21 cellular contexts compared by ENCODE assay signal in the genomic region with DNA sequence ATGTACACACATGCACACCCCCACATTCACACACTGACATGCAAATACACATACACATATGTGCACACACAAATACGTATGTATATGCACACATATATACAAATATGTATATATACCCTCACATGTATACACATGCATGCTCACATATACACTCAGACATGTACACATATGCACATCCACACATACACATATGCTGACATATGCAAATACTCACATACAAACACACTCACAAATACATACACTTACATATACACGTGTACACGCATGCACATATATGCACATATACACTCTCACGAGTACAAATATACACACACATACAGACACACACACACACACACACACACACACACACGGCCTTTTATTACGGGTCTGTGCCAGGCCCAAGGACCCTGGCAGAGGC. TPM values are rescaled to one million over a fixed set of nuclear protein-coding genes. Genes with fewer than 3 reads are reported as not detected.
A peak's percentile ranks its signal among the peaks of the same experiment; 100 is the strongest.
DNase-seq lines count a peak whose midpoint lies in the region; ATAC-seq, FAIRE-seq and TF ChIP-seq lines count a peak whose summit lies in the region.
"Had no signal": no experiment of that assay in that cellular context is flagged by ENCODE, and none has a peak within 500 bp of the region (broad histone marks: within the 10 kb centered on the region; RNA-seq: fewer than 3 reads in every experiment).

No MANE protein-coding gene starts in this region.

- POLR2A ChIA-PET in HepG2 (lab: Yijun Ruan, JAX), result no interaction called here
- POLR2A ChIA-PET in T-cell (lab: Charles Lee), result no interaction called here

- H3K4me1 ChIP-seq in HepG2 (ENCODE audit: insufficient read depth, low read length) (no peaks in the 10 kb centered on the region), right lobe of liver (no peaks in the 10 kb centered on the region), astrocyte (ENCODE audit: insufficient read depth, low read length) (peaks cover 12% of the 10 kb centered on the region)
- H3K4me1 ChIP-seq: colonic mucosa, lower lobe of right lung had no signal

- TF ChIP-seq RAD21 in HepG2 (CRISPR knock-in tag; IDR thresholded peaks at IDR 0.05), result no peak

- H4K20me1 ChIP-seq in HepG2 (ENCODE audit: insufficient read depth, low read length), result no peaks in the 10 kb centered on the region
- H4K20me1 ChIP-seq in astrocyte (ENCODE audit: insufficient read depth, low read length), result peaks cover 10% of the 10 kb centered on the region

- no peak overlapping the region for H3K4me3 ChIP-seq in HepG2 (replicated peaks in 1 of 3; ENCODE audit: insufficient read depth in 1 of 3, low read depth in 2 of 3, low read length in 3 of 3)
- H3K4me3 ChIP-seq in right lobe of liver, result no peak overlapping the region
- H3K4me3 ChIP-seq in astrocyte (ENCODE audit: insufficient read depth, low read depth, low read length), result no peak overlapping the region
- H3K4me3 ChIP-seq: colonic mucosa, gastroesophageal sphincter, lower lobe of right lung, mucosa of descending colon had no signal

- peaks cover 32% of the 10 kb centered on the region for H3K36me3 Mint-ChIP-seq in T-cell
- no peaks in the 10 kb centered on the region for H3K36me3 Mint-ChIP-seq in astrocyte (ENCODE audit: low read depth, unreplicated experiment)
- H3K36me3 Mint-ChIP-seq: stimulated activated naive B cell treated with anti-CD40 and anti-IgM and Interleukin-4, amounts not matched to agents 10 μg/mL and 1 μg/mL and 100 μg/mL, for 72 hours had no signal

- H3K4me1 Mint-ChIP-seq in T-cell (peaks cover 91 to 98% (median 94%) of the 10 kb centered on the region in 3 donors), astrocyte (ENCODE audit: low read depth, unreplicated experiment) (no peaks in the 10 kb centered on the region)
- peaks cover 98% of the 10 kb centered on the region for H3K4me1 Mint-ChIP-seq in stimulated activated naive CD8-positive, alpha-beta T cell treated with anti-CD3 and anti-CD28 coated beads, Interleukin-15, amount 100 ng/mL, for 72 hours
- H3K4me1 Mint-ChIP-seq: endodermal cell; stimulated activated naive B cell treated with anti-CD40 and anti-IgM and Interleukin-4, amounts not matched to agents 10 μg/mL and 1 μg/mL and 100 μg/mL, for 72 hours had no signal

- TF ChIP-seq CTCF in HepG2 (CRISPR knock-in tag; IDR thresholded peaks at IDR 0.05) (no peak), right lobe of liver (IDR thresholded peaks at IDR 0.05) (no peak), astrocyte (IDR thresholded peaks at IDR 0.05; ENCODE audit: insufficient read depth, low read depth, low read length) (no peak)

- no peaks in the 10 kb centered on the region for H3K9me3 Mint-ChIP-seq in T-cell
- no peaks in the 10 kb centered on the region for H3K9me3 Mint-ChIP-seq in astrocyte (ENCODE audit: unreplicated experiment)
- no peaks in the 10 kb centered on the region for H3K9me3 Mint-ChIP-seq in stimulated activated naive CD8-positive, alpha-beta T cell treated with anti-CD3 and anti-CD28 coated beads, Interleukin-15, amount 100 ng/mL, for 72 hours
- H3K9me3 Mint-ChIP-seq: endodermal cell had no signal

- H3K4me2 ChIP-seq in HepG2 (ENCODE audit: low read depth, low read length) (no peak overlapping the region), astrocyte (ENCODE audit: low read length) (no peak overlapping the region)

- no peak overlapping the region for H3K9ac ChIP-seq in HepG2 (ENCODE audit: insufficient read depth, low read depth, low read length)
- H3K9ac ChIP-seq in astrocyte (ENCODE audit: low read length), result no peak overlapping the region

- no TSS peak for BruUV-seq in HepG2 (replicated peaks; lab: Mats Ljungman, UMichigan)

- CTCF ChIA-PET in HepG2 (lab: Yijun Ruan, JAX; ENCODE audit: low intra/inter-chr PET ratio, low total read pairs) (no interaction called here), T-cell (lab: Charles Lee) (no interaction called here)

- H3K9me3 ChIP-seq in HepG2 (ENCODE audit: low read length) (no peaks in the 10 kb centered on the region), right lobe of liver (no peaks in the 10 kb centered on the region), astrocyte (ENCODE audit: insufficient read depth, low read depth, low read length) (no peaks in the 10 kb centered on the region)
- H3K9me3 ChIP-seq: colonic mucosa, gastroesophageal sphincter, lower lobe of right lung, mucosa of descending colon had no signal

- peaks cover 2 to 48% of the 10 kb centered on the region in 2 experiments; a peak in 4 of 5 replicates for H3K27me3 ChIP-seq in HepG2 (ENCODE audit: control insufficient read depth in 1 of 2, insufficient read depth in 2 of 2, low read length in 2 of 2)
- no peaks in the 10 kb centered on the region for H3K27me3 ChIP-seq in right lobe of liver
- H3K27me3 ChIP-seq in astrocyte (ENCODE audit: insufficient read depth, low read length), result peaks cover 3% of the 10 kb centered on the region
- H3K27me3 ChIP-seq: colonic mucosa had no signal

- no peaks in the 10 kb centered on the region for H3K27me3 Mint-ChIP-seq in T-cell
- H3K27me3 Mint-ChIP-seq in astrocyte (ENCODE audit: low read depth, unreplicated experiment), result peaks cover 15% of the 10 kb centered on the region
- H3K27me3 Mint-ChIP-seq in stimulated activated naive CD8-positive, alpha-beta T cell treated with anti-CD3 and anti-CD28 coated beads, Interleukin-15, amount 100 ng/mL, for 72 hours, result no peaks in the 10 kb centered on the region

- intact Hi-C loops in HepG2 (cut with micrococcal nuclease; ENCODE audit: unreplicated experiment) (no loop called here), right lobe of liver (cut with DNase I) (no loop called here)

- no peak for FAIRE-seq in HepG2 (lab: Jason Lieb, UNC)
- peak; percentile 58 for FAIRE-seq in astrocyte (lab: Jason Lieb, UNC)
- FAIRE-seq: kidney had no signal

- 69% methylated on average over 6 of the region's 6 CpGs for WGBS in HepG2 (ENCODE audit: low lambda C conversion rate)
- WGBS in right lobe of liver (ENCODE audit: insufficient coverage, low coverage, low lambda C conversion rate, missing lambda C conversion rate), result 61% methylated on average over 6 of the region's 6 CpGs

- H3K36me3 ChIP-seq in HepG2 (replicated peaks in 1 of 2; ENCODE audit: control insufficient read depth in 1 of 2, insufficient read depth in 2 of 2, low read length in 2 of 2), result no peaks in the 10 kb centered on the region
- H3K36me3 ChIP-seq in right lobe of liver, result no peaks in the 10 kb centered on the region
- H3K36me3 ChIP-seq in astrocyte (ENCODE audit: insufficient read depth, low read length), result no peaks in the 10 kb centered on the region
- H3K36me3 ChIP-seq: colonic mucosa, gastroesophageal sphincter, lower lobe of right lung had no signal

- ATAC-seq in HepG2 (no peak), right lobe of liver (no peak), T-cell (replicated peaks in 1 of 4) (no peak), HG02763 (IDR thresholded peaks at IDR 0.05; ENCODE audit: unreplicated experiment) (no peak)
- no peak for ATAC-seq in stimulated activated naive CD8-positive, alpha-beta T cell treated with anti-CD3 and anti-CD28 coated beads, Interleukin-15, amount 100 ng/mL, for 72 hours
- ATAC-seq: gastroesophageal sphincter; mucosa of descending colon; stimulated activated naive B cell treated with anti-CD40 and anti-IgM and Interleukin-4, amounts not matched to agents 10 μg/mL and 1 μg/mL and 100 μg/mL, for 72 hours had no signal

- H3K27ac Mint-ChIP-seq in T-cell (peak overlapping the region; percentile 87 to 97), astrocyte (ENCODE audit: unreplicated experiment) (no peak overlapping the region)
- H3K27ac Mint-ChIP-seq in stimulated activated naive CD8-positive, alpha-beta T cell treated with anti-CD3 and anti-CD28 coated beads, Interleukin-15, amount 100 ng/mL, for 72 hours, result peak overlapping the region; percentile 30 to 54
- H3K27ac Mint-ChIP-seq: endodermal cell; stimulated activated naive B cell treated with anti-CD40 and anti-IgM and Interleukin-4, amounts not matched to agents 10 μg/mL and 1 μg/mL and 100 μg/mL, for 72 hours had no signal

- TF ChIP-seq POLR2A in HepG2 (IDR thresholded peaks at IDR 0.05; ENCODE audit: insufficient read depth in 1 of 2, low read depth in 2 of 2, low read length in 2 of 2), result no peak
- TF ChIP-seq POLR2A in right lobe of liver (IDR thresholded peaks at IDR 0.05), result no peak

- H3K27ac ChIP-seq in HepG2 (ENCODE audit: extremely low read length, insufficient read depth, low read length) (no peak overlapping the region), right lobe of liver (no peak overlapping the region), astrocyte (ENCODE audit: low read depth, low read length) (no peak overlapping the region)
- H3K27ac ChIP-seq: colonic mucosa, gastroesophageal sphincter, lower lobe of right lung had no signal

- in situ Hi-C loops in HepG2 (cut with HindIII; ENCODE audit: extremely low pct_ligation_motif_present, low pct_unique_long_range_greater_than_20kb), result no loop called here

- H3K79me2 ChIP-seq in HepG2 (ENCODE audit: insufficient read depth, low read length) (no peaks in the 10 kb centered on the region), astrocyte (ENCODE audit: insufficient read depth, low read length) (no peaks in the 10 kb centered on the region)

- no peak for DNase-seq in HepG2 (ENCODE audit: low spot score)
- no peak for DNase-seq in right lobe of liver
- no peak for DNase-seq in T-cell
- DNase-seq in astrocyte (ENCODE audit: low read depth), result no peak
- no peak for DNase-seq in stimulated activated naive CD8-positive, alpha-beta T cell treated with anti-CD3 and anti-CD28 coated beads, Interleukin-15, amount 100 ng/mL, for 72 hours
- no peak for DNase-seq in NK-92 (lab: John Stamatoyannopoulos, UW; ENCODE audit: unreplicated experiment)
- no peak for DNase-seq in SKM-1 treated with dmso at 0.1 percent for 144 hours (lab: John Stamatoyannopoulos, UW; ENCODE audit: unreplicated experiment)
- DNase-seq: activated CD4-positive, CD25-positive, alpha-beta regulatory T cell treated with anti-CD3 and anti-CD28 coated beads, Interleukin-2, amount 50 U/mL, for 72 hours; colonic mucosa; DMS53; endodermal cell; GDM1; H7; kidney; lower lobe of right lung; mucosa of descending colon; NCI-H69; stimulated activated CD4-positive, alpha-beta T cell treated with anti-CD3 and anti-CD28 coated beads, Interleukin-1b, Interleukin-23, amount 100 ng/mL, for 48 hours; stimulated activated naive B cell treated with anti-CD40 and anti-IgM and Interleukin-4, amounts not matched to agents 10 μg/mL and 1 μg/mL and 100 μg/mL, for 72 hours had no signal

- H2AFZ ChIP-seq in HepG2 (ENCODE audit: low read length) (no peak overlapping the region), astrocyte (ENCODE audit: low read depth, low read length) (no peak overlapping the region)

- peak overlapping the region; percentile 66 to 89 (median 74) for H3K4me3 Mint-ChIP-seq in T-cell
- no peak overlapping the region for H3K4me3 Mint-ChIP-seq in astrocyte (ENCODE audit: unreplicated experiment)
- H3K4me3 Mint-ChIP-seq in stimulated activated naive CD8-positive, alpha-beta T cell treated with anti-CD3 and anti-CD28 coated beads, Interleukin-15, amount 100 ng/mL, for 72 hours, result peak overlapping the region; percentile 61 to 82
- H3K4me3 Mint-ChIP-seq: endodermal cell; stimulated activated naive B cell treated with anti-CD40 and anti-IgM and Interleukin-4, amounts not matched to agents 10 μg/mL and 1 μg/mL and 100 μg/mL, for 72 hours had no signal

- TF ChIP-seq EP300 in HepG2 (IDR thresholded peaks at IDR 0.05; ENCODE audit: low read depth in 2 of 2, low read length in 2 of 2), result no peak
- no peak for TF ChIP-seq EP300 in HepG2 (CRISPR knock-in tag; IDR thresholded peaks at IDR 0.05; ENCODE audit: borderline replicate concordance)

RNA-seq across cellular contexts. Expression of gene BCL11B, which starts 54.9 kb away (rescaled TPM):
- not detected in 2 replicates for total RNA-seq in HepG2 (2016; rRNA removed; fragmentation: Illumina TruSeq; extraction: Trizol)
- not detected in 2 replicates for total RNA-seq in HepG2 (2016; cell fraction: cytosol; rRNA removed; fragmentation: Illumina TruSeq; extraction: Trizol; ENCODE audit: low read depth)
- not detected in 2 replicates for total RNA-seq in HepG2 (2016; cell fraction: insoluble cytoplasmic fraction; rRNA removed; fragmentation: Illumina TruSeq; extraction: Trizol)
- total RNA-seq in HepG2 (2016; cell fraction: membrane; rRNA removed; fragmentation: Illumina TruSeq; extraction: Trizol), result not detected in 2 replicates
- not detected in 2 replicates for total RNA-seq in HepG2 (2016; cell fraction: nucleus; rRNA removed; fragmentation: Illumina TruSeq; extraction: Trizol)
- polyA plus RNA-seq in HepG2 (2011; rRNA removed), result not detected in 2 replicates
- polyA plus RNA-seq in HepG2 (2011; cell fraction: cytosol; rRNA removed), result not detected in 2 replicates
- polyA plus RNA-seq in HepG2 (2011; cell fraction: nucleus; rRNA removed), result 0.02 and 0.03 TPM in 2 replicates
- polyA plus RNA-seq in HepG2 (2012), result not detected in 2 replicates
- not detected in 2 replicates for polyA plus RNA-seq in HepG2 (2016; cell fraction: cytosol; fragmentation: Illumina TruSeq; extraction: Trizol; ENCODE audit: low read depth)
- not detected in 2 replicates for polyA plus RNA-seq in HepG2 (2016; cell fraction: insoluble cytoplasmic fraction; fragmentation: Illumina TruSeq; extraction: Trizol; ENCODE audit: low read depth)
- not detected in 2 replicates for polyA plus RNA-seq in HepG2 (2016; cell fraction: membrane; fragmentation: Illumina TruSeq; extraction: Trizol; ENCODE audit: low read depth)
- polyA plus RNA-seq in HepG2 (2016; cell fraction: nucleus; fragmentation: Illumina TruSeq; extraction: Trizol; ENCODE audit: insufficient read depth, low read depth), result not detected in 2 replicates
- not detected in 2 replicates for polyA minus RNA-seq in HepG2 (2011; rRNA and poly(A)+ RNA removed; ENCODE audit: low replicate concordance)
- polyA minus RNA-seq in HepG2 (2011; cell fraction: cytosol; rRNA and poly(A)+ RNA removed), result not detected in 2 replicates
- polyA minus RNA-seq in HepG2 (2011; cell fraction: nucleus; rRNA and poly(A)+ RNA removed), result under 0.01 TPM in 1 of 2 replicates, not detected in the other
- total RNA-seq in right lobe of liver, result under 1 TPM; 0.04 to 0.61 (median 0.24) TPM
- total RNA-seq in T-cell, result 100 to 1,000 TPM; 181 to 240 (median 196) TPM
- 1.1 and 2.0 TPM in 2 replicates for total RNA-seq in astrocyte

Comparison
In these comparisons a context has a peak if more than half of its experiments do, and no peak if none do; other contexts are left out.
1. RNA of gene BCL11B, which starts 54.9 kb away (total RNA-seq): 181 to 240 TPM in T-cell; 1.1 to 2.0 TPM in astrocyte, 0.04 to 0.61 TPM in right lobe of liver and not detected in HepG2; every median in the first group is over 10 times any median in the second.